In the genomic region with DNA sequence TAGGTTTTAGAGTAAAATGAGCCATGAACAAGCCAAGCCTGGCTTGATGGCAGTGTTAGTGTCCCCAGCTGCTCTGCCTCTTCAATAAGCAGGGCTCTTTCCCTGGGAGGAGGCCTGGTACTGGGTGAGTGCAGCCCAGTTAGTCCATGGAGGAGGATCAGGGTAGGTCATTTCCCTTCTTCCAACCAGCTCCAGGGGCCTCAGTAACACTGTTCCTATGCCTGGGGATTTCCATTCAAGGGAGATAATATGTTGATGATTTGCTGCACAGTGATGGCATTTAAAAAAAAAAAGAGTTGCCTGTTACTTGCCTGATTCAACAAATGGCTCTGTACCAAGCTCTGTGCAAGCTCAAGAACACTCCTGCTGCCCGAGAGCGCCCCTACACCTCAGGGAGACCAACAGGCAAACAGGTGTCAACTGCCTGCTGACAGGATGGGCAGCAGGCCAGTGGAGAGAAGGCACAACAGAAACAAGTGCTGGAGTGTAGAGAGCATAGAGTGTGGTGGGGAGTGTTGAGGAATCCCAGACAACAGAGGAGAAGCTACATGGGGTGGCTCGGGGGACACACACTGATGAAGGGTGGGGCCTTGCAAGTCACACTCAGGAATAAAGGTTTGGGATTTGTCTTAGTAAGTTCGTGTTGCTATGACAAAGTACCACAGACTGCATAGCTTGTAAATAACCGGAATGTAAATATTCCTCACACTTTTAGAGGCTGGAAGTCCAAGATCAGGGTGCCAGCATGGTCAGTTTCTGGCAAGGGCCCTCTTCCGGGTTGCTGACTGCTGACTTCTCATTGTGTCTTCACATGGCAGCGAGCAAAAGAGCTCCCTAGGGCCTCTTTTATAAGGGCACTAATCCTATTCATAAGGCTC, we compare ENCODE assay signal across 28 cellular contexts.
DNase-seq lines count a peak whose midpoint lies in the region; ATAC-seq and TF ChIP-seq lines count a peak whose summit lies in the region.
"Had no signal": no experiment of that assay in that cellular context is flagged by ENCODE, and none has a peak within 500 bp of the region (broad histone marks: within the 10 kb centered on the region; RNA-seq: fewer than 3 reads in every experiment).

No MANE protein-coding gene starts in this region.

- H3K4me1 ChIP-seq in left lung, result no peaks in the 10 kb centered on the region
- H3K4me1 ChIP-seq: gastrocnemius medialis, vagina had no signal

- H3K4me3 ChIP-seq in left lung, result no peak overlapping the region
- H3K4me3 ChIP-seq: dorsolateral prefrontal cortex, gastrocnemius medialis, GM23248, hepatocyte, skin epidermis, thoracic aorta, vagina had no signal

- TF ChIP-seq CTCF in left lung (IDR thresholded peaks at IDR 0.05), result no peak

- intact Hi-C loops in left lung (cut with DNase I), result no loop called here

- DNase-seq in NCI-H1092 treated with DMSO at 0.1 percent for 48 hours (lab: John Stamatoyannopoulos, UW) (peak; percentile 17), NCI-H1092 (lab: John Stamatoyannopoulos, UW) (no peak), NCI-H2029 treated with DMSO at 0.1 percent for 48 hours (lab: John Stamatoyannopoulos, UW) (peak; percentile 91), cerebellar cortex (ENCODE audit: low spot score) (peak; percentile 6), left lung (no peak), HT-29 (ENCODE audit: low spot score) (no peak)
- no peak for DNase-seq in stimulated activated CD4-positive, alpha-beta T cell treated with anti-CD3 and anti-CD28 coated beads, Interleukin-2, amount 100 ng/mL, for 24 hours
- no peak for DNase-seq in activated T-cell treated with anti-CD3 and anti-CD28 coated beads, Interleukin-2, amount 50 U/mL, for 1 hour
- DNase-seq: activated CD4-positive, alpha-beta T cell treated with anti-CD3 and anti-CD28 coated beads, Interleukin-2, amount 50 U/mL, for 48 hours; activated CD4-positive, CD25-positive, alpha-beta regulatory T cell treated with anti-CD3 and anti-CD28 coated beads, Interleukin-2, amount 50 U/mL, for 72 hours; activated CD8-positive, alpha-beta memory T cell treated with anti-CD3 and anti-CD28 coated beads, Interleukin-2, amount 50 U/mL, for 4 hours; activated naive CD4-positive, alpha-beta T cell treated with anti-CD3 and anti-CD28 coated beads for 36 hours; COR-L47; dorsolateral prefrontal cortex; gastrocnemius medialis; GM23248; HFFc6; KBM-7; kidney glomerular epithelial cell; NCI-H1105 treated with DMSO at 0.1 percent for 48 hours; PC-3; T-helper 2 cell had no signal

- H3K9me3 ChIP-seq in left lung, result no peaks in the 10 kb centered on the region
- H3K9me3 ChIP-seq: gastrocnemius medialis, thoracic aorta, vagina had no signal

- no peaks in the 10 kb centered on the region for H3K27me3 ChIP-seq in left lung
- H3K27me3 ChIP-seq: gastrocnemius medialis, hepatocyte, vagina had no signal

- no peaks in the 10 kb centered on the region for H3K36me3 ChIP-seq in left lung
- H3K36me3 ChIP-seq: gastrocnemius medialis, thoracic aorta, vagina had no signal

- peak; percentile 23 for ATAC-seq in left lung
- ATAC-seq: gastrocnemius medialis; natural killer cell treated with Interleukin-12 subunit alpha and Interleukin-12 subunit beta and Interleukin-15 and Interleukin-18, amount 100 ng/mL, for 72 hours; PC-3 had no signal

- no peak overlapping the region for H3K27ac ChIP-seq in left lung
- H3K27ac ChIP-seq: C4-2B, dorsolateral prefrontal cortex, gastrocnemius medialis, GM23248, hepatocyte, skin epidermis, thoracic aorta, vagina had no signal

Comparison
In these comparisons a context has a peak if more than half of its experiments do, and no peak if none do; other contexts are left out.
1. DNase-seq: peak in NCI-H1092 treated with DMSO at 0.1 percent for 48 hours (single experiment), NCI-H2029 treated with DMSO at 0.1 percent for 48 hours (single experiment) and cerebellar cortex (single experiment); none in NCI-H1092 (single experiment), left lung (0 of 2), stimulated activated CD4-positive, alpha-beta T cell treated with anti-CD3 and anti-CD28 coated beads, Interleukin-2, amount 100 ng/mL, for 24 hours (0 of 2), activated T-cell treated with anti-CD3 and anti-CD28 coated beads, Interleukin-2, amount 50 U/mL, for 1 hour (single experiment) and HT-29 (single experiment).